In the genomic region with DNA sequence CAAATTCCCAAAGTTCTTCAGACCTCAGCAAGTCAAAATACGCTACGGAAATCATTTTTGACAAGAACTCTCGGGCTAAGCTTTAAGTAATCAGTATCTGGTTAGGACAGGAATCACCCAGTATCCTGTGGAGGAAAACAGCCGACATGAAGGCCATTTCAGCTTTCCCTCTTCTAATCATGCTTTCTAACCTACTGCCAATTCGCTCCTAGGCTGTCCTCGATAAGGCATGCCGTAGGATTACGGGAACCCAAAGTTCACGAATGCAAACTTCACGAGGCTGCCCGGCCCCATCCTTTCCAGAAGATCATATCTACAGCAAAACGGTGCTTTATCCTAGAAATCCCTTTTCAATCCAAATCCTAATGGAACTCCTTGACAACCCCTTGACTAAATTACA, we compare ENCODE assay signal across 14 cellular contexts.
A peak's percentile ranks its signal among the peaks of the same experiment; 100 is the strongest.
DNase-seq lines count a peak whose midpoint lies in the region; ATAC-seq and TF ChIP-seq lines count a peak whose summit lies in the region.
"Had no signal": no experiment of that assay in that cellular context is flagged by ENCODE, and none has a peak within 500 bp of the region (broad histone marks: within the 10 kb centered on the region; RNA-seq: fewer than 3 reads in every experiment).

No MANE protein-coding gene starts in this region.

- H3K36me3 ChIP-seq in upper lobe of right lung = no peaks in the 10 kb centered on the region
- H3K36me3 ChIP-seq: left lung had no signal

- H3K36me3 Mint-ChIP-seq in endothelial cell (ENCODE audit: low read depth, unreplicated experiment) = no peaks in the 10 kb centered on the region
- H3K36me3 Mint-ChIP-seq: stimulated activated effector memory CD8-positive, alpha-beta T cell treated with anti-CD3 and anti-CD28 coated beads, Interleukin-12 subunit alpha, Interleukin-12 subunit beta, amount 100 ng/mL, for 72 hours had no signal

- TF ChIP-seq CTCF in endothelial cell (IDR thresholded peaks at IDR 0.05; ENCODE audit: unreplicated experiment) (no peak), upper lobe of right lung (IDR thresholded peaks at IDR 0.05) (no peak)

- peaks cover 11% of the 10 kb centered on the region for H3K27me3 ChIP-seq in upper lobe of right lung
- H3K27me3 ChIP-seq: left lung had no signal

- H3K27me3 Mint-ChIP-seq in endothelial cell (ENCODE audit: unreplicated experiment) = peaks cover 4% of the 10 kb centered on the region

- peaks cover 8% of the 10 kb centered on the region for H3K4me1 ChIP-seq in upper lobe of right lung

- H3K4me3 Mint-ChIP-seq in endothelial cell (ENCODE audit: unreplicated experiment) = no peak overlapping the region
- H3K4me3 Mint-ChIP-seq: activated CD4-positive, alpha-beta memory T cell treated with anti-CD3 and anti-CD28 coated beads, Interleukin-2, amount 10 ng/mL, durations not matched to agents 7 days and 5 days had no signal

- H3K4me1 Mint-ChIP-seq in endothelial cell (ENCODE audit: unreplicated experiment) = peaks cover 54% of the 10 kb centered on the region
- H3K4me1 Mint-ChIP-seq: stimulated activated effector memory CD8-positive, alpha-beta T cell treated with anti-CD3 and anti-CD28 coated beads, Interleukin-12 subunit alpha, Interleukin-12 subunit beta, amount 100 ng/mL, for 72 hours had no signal

- ATAC-seq in left cardiac atrium (peak; percentile 21 to 67), Right ventricle myocardium superior (ENCODE audit: poor library complexity) (no peak), left lobe of liver (peak; percentile 53), upper lobe of right lung (peak; percentile 17), GM19035 (IDR thresholded peaks at IDR 0.05; ENCODE audit: unreplicated experiment) (no peak)

- H3K27ac Mint-ChIP-seq in endothelial cell (ENCODE audit: unreplicated experiment) = peak overlapping the region; percentile 95
- H3K27ac Mint-ChIP-seq: activated CD4-positive, alpha-beta memory T cell treated with anti-CD3 and anti-CD28 coated beads, Interleukin-2, amount 10 ng/mL, durations not matched to agents 7 days and 5 days; activated naive CD4-positive, alpha-beta T cell treated with anti-CD3 and anti-CD28 coated beads for 36 hours; stimulated activated effector memory CD8-positive, alpha-beta T cell treated with anti-CD3 and anti-CD28 coated beads, Interleukin-12 subunit alpha, Interleukin-12 subunit beta, amount 100 ng/mL, for 72 hours had no signal

- DNase-seq in left cardiac atrium (peak; percentile 33), Right ventricle myocardium superior (no peak), endothelial cell (ENCODE audit: low spot score) (no peak), left lobe of liver (ENCODE audit: low spot score) (no peak), upper lobe of right lung (no peak), DMS153 treated with DMSO at 0.1 percent for 48 hours (lab: John Stamatoyannopoulos, UW; ENCODE audit: unreplicated experiment) (no peak)
- no peak for DNase-seq in activated CD8-positive, alpha-beta memory T cell treated with anti-CD3 and anti-CD28 coated beads, Interleukin-2, amount 50 U/mL, for 48 hours
- DNase-seq: activated CD4-positive, alpha-beta memory T cell treated with anti-CD3 and anti-CD28 coated beads, Interleukin-2, amount 10 ng/mL, durations not matched to agents 7 days and 5 days; activated CD4-positive, CD25-positive, alpha-beta regulatory T cell; central memory CD4-positive, alpha-beta T cell had no signal

- H3K4me3 ChIP-seq in upper lobe of right lung = peak overlapping the region; percentile 34
- H3K4me3 ChIP-seq: left lung had no signal

- intact Hi-C loops in left cardiac atrium (cut with DNase I) (loop anchor here (2.0 to 5.0 kb wide), 2 partner anchors 127 to 128 kb away; no protein-coding TSS in a partner anchor), Right ventricle myocardium superior (cut with DNase I) (no loop called here), upper lobe of right lung (cut with DNase I) (loop anchor here (10.0 kb wide), 1 partner anchor 124 kb away; no protein-coding TSS in a partner anchor)

- H3K27ac ChIP-seq in upper lobe of right lung = peak overlapping the region; percentile 70

- no peaks in the 10 kb centered on the region for H3K9me3 Mint-ChIP-seq in endothelial cell (ENCODE audit: unreplicated experiment)
- H3K9me3 Mint-ChIP-seq: activated CD4-positive, alpha-beta memory T cell treated with anti-CD3 and anti-CD28 coated beads, Interleukin-2, amount 10 ng/mL, durations not matched to agents 7 days and 5 days; activated naive CD4-positive, alpha-beta T cell treated with anti-CD3 and anti-CD28 coated beads for 36 hours; stimulated activated effector memory CD8-positive, alpha-beta T cell treated with anti-CD3 and anti-CD28 coated beads, Interleukin-12 subunit alpha, Interleukin-12 subunit beta, amount 100 ng/mL, for 72 hours had no signal

- no peaks in the 10 kb centered on the region for H3K9me3 ChIP-seq in upper lobe of right lung
- H3K9me3 ChIP-seq: left lung had no signal

Comparison
In these comparisons a context has a peak if more than half of its experiments do, and no peak if none do; other contexts are left out.
1. ATAC-seq: peak in left cardiac atrium (2 of 2), left lobe of liver (single experiment) and upper lobe of right lung (single experiment); none in Right ventricle myocardium superior (single experiment) and GM19035 (single experiment).